Comparison of ENCODE assay signal across 21 cellular contexts in the genomic region with DNA sequence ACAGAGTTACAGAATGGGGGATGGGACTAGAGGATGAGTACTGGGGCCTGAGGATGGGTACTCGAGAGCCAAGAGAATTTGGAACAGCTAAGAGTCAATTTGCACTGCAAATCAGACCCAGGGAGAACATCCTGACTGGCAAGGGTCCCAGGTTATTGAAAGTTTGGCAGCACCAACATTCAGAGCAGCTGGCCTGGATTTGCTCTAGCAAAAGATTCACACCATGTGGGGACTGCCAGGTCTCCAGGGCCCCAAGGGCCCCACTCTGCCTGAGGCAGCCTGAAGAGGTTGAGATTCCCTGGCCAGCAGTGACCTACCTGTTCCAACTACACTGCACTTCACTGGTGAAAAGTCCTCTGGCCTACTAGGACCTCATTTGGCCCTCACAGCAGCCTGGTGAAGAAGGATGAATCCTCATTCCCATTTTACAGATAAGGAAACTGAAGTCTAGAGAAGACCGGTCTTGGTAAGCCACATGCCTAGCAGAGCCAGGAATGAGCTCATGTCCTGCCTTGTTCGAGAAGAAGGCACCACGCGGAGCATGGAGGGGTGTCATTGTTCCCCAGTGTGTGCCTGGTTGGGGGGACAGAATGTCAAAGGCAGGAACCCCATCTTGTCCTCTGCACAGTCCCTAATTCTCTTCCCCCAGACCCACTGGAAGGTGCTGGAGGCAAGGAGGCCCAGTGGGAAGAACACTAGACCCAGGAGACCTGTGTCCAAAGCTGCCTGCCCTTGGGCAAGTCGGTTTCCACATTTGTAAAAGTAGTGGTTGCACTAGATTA.
DNase-seq lines count a peak whose midpoint lies in the region; ATAC-seq, FAIRE-seq and TF ChIP-seq lines count a peak whose summit lies in the region.
"Had no signal": no experiment of that assay in that cellular context is flagged by ENCODE, and none has a peak within 500 bp of the region (broad histone marks: within the 10 kb centered on the region; RNA-seq: fewer than 3 reads in every experiment).

No MANE protein-coding gene starts in this region.

- intact Hi-C loops in ascending aorta (cut with DNase I) (no loop called here), heart left ventricle (cut with DNase I) (no loop called here), HepG2 (cut with micrococcal nuclease; ENCODE audit: unreplicated experiment) (no loop called here)

- H3K9me3 Mint-ChIP-seq in chondrocyte (ENCODE audit: low read depth) = no peaks in the 10 kb centered on the region

- H3K4me1 Mint-ChIP-seq in chondrocyte (ENCODE audit: low read depth) = peaks cover 28% of the 10 kb centered on the region

- no TSS peak for BruUV-seq in HepG2 (replicated peaks; lab: Mats Ljungman, UMichigan)

- H3K27me3 ChIP-seq in ascending aorta (no peaks in the 10 kb centered on the region), heart left ventricle (no peaks in the 10 kb centered on the region), HepG2 (ENCODE audit: control insufficient read depth in 1 of 2, insufficient read depth in 2 of 2, low read length in 2 of 2) (peaks cover 0 to 15% of the 10 kb centered on the region in 2 experiments; a peak in 2 of 5 replicates)
- H3K27me3 ChIP-seq: neutrophil, Peyer's patch had no signal

- no peak overlapping the region for H3K9ac ChIP-seq in HepG2 (ENCODE audit: insufficient read depth, low read depth, low read length)

- TF ChIP-seq CTCF in ascending aorta (IDR thresholded peaks at IDR 0.05) (no peak), heart left ventricle (IDR thresholded peaks at IDR 0.05) (no peak), HepG2 (CRISPR knock-in tag; IDR thresholded peaks at IDR 0.05) (no peak), chondrocyte (IDR thresholded peaks at IDR 0.05) (no peak)

- H3K9me3 ChIP-seq in ascending aorta (no peaks in the 10 kb centered on the region), heart left ventricle (peaks cover 0 to 8% (median 0%) of the 10 kb centered on the region in 12 donors), HepG2 (ENCODE audit: low read length) (no peaks in the 10 kb centered on the region)
- H3K9me3 ChIP-seq: neutrophil, Peyer's patch had no signal

- peaks cover 17% of the 10 kb centered on the region for H3K36me3 Mint-ChIP-seq in chondrocyte (ENCODE audit: low read depth)

- peaks cover 9 to 19% of the 10 kb centered on the region in 2 donors for H3K36me3 ChIP-seq in ascending aorta
- H3K36me3 ChIP-seq in heart left ventricle = no peaks in the 10 kb centered on the region
- H3K36me3 ChIP-seq in HepG2 (replicated peaks in 1 of 2; ENCODE audit: control insufficient read depth in 1 of 2, insufficient read depth in 2 of 2, low read length in 2 of 2) = no peaks in the 10 kb centered on the region
- H3K36me3 ChIP-seq: neutrophil, Peyer's patch had no signal

- peaks cover 18 to 53% of the 10 kb centered on the region in 2 donors for H3K4me1 ChIP-seq in ascending aorta
- peaks cover 0 to 24% (median 11%) of the 10 kb centered on the region in 12 donors for H3K4me1 ChIP-seq in heart left ventricle
- H3K4me1 ChIP-seq in HepG2 (ENCODE audit: insufficient read depth, low read length) = no peaks in the 10 kb centered on the region
- H3K4me1 ChIP-seq: Peyer's patch had no signal

- H3K27ac ChIP-seq in ascending aorta (peak overlapping the region; percentile 74 to 79), heart left ventricle (peak overlapping the region in 2 of 12 donors; percentile 6 to 40), HepG2 (ENCODE audit: extremely low read length, insufficient read depth, low read length) (no peak overlapping the region)
- H3K27ac ChIP-seq: neutrophil had no signal

- no peak overlapping the region for H3K4me3 ChIP-seq in ascending aorta
- no peak overlapping the region for H3K4me3 ChIP-seq in heart left ventricle
- H3K4me3 ChIP-seq in HepG2 (replicated peaks in 1 of 3; ENCODE audit: insufficient read depth in 1 of 3, low read depth in 2 of 3, low read length in 3 of 3) = no peak overlapping the region
- H3K4me3 ChIP-seq: Peyer's patch had no signal

- ATAC-seq in heart left ventricle (peak; percentile 14 to 52 (median 44)), HepG2 (no peak), GM19023 (IDR thresholded peaks at IDR 0.05; ENCODE audit: unreplicated experiment) (no peak), HG03108 (IDR thresholded peaks at IDR 0.05; ENCODE audit: unreplicated experiment) (no peak)
- ATAC-seq: SK-N-SH treated with all-trans-retinoic acid at 6 μM for 48 hours had no signal

- no peak for TF ChIP-seq EP300 in HepG2 (IDR thresholded peaks at IDR 0.05; ENCODE audit: low read depth in 2 of 2, low read length in 2 of 2)
- no peak for TF ChIP-seq EP300 in HepG2 (CRISPR knock-in tag; IDR thresholded peaks at IDR 0.05; ENCODE audit: borderline replicate concordance)

- H4K20me1 ChIP-seq in HepG2 (ENCODE audit: insufficient read depth, low read length) = peaks cover 3% of the 10 kb centered on the region; the same call in 1 of the 2 replicates

- DNase-seq in G401 (ENCODE audit: low spot score) = peak; percentile 83
- DNase-seq in ascending aorta (ENCODE audit: low spot score in 2 of 2) = no peak
- DNase-seq in heart left ventricle = peak in 3 of 5 donors; percentile 28 to 58 (median 46)
- DNase-seq in putamen (ENCODE audit: low spot score) = peak; percentile 49
- no peak for DNase-seq in HepG2 (ENCODE audit: low spot score)
- no peak for DNase-seq in chondrocyte (ENCODE audit: low spot score)
- DNase-seq: activated CD4-positive, alpha-beta T cell treated with anti-CD3 and anti-CD28 coated beads for 4 hours; activated naive CD4-positive, alpha-beta T cell treated with anti-CD3 and anti-CD28 coated beads, Interleukin-2, amount 50 U/mL, for 16 hours; activated T-cell treated with anti-CD3 and anti-CD28 coated beads, Interleukin-2, amount 50 U/mL, for 1 hour; AML-193; Calu3; NCI-H748 treated with DMSO at 0.1 percent for 48 hours; Peyer's patch; T1000 had no signal

- POLR2A ChIA-PET in HepG2 (lab: Yijun Ruan, JAX) = no interaction called here

- CTCF ChIA-PET in HepG2 (lab: Yijun Ruan, JAX; ENCODE audit: low intra/inter-chr PET ratio, low total read pairs) = no interaction called here

- TF ChIP-seq POLR2A in heart left ventricle (IDR thresholded peaks at IDR 0.05) (no peak), HepG2 (IDR thresholded peaks at IDR 0.05; ENCODE audit: insufficient read depth in 1 of 2, low read depth in 2 of 2, low read length in 2 of 2) (no peak)

- WGBS in heart left ventricle, 4 donors = 58 to 75% (median 69%) methylated on average over 6 of the region's 6 CpGs
- 15% methylated on average over 6 of the region's 6 CpGs for WGBS in HepG2 (ENCODE audit: low lambda C conversion rate)

- no peak overlapping the region for H3K27ac Mint-ChIP-seq in chondrocyte (ENCODE audit: unreplicated experiment)

- no peak for TF ChIP-seq RAD21 in HepG2 (CRISPR knock-in tag; IDR thresholded peaks at IDR 0.05)

- in situ Hi-C loops in G401 (cut with HindIII; ENCODE audit: low sequenced_read_pairs) = no loop called here
- in situ Hi-C loops in HepG2 (cut with HindIII; ENCODE audit: extremely low pct_ligation_motif_present, low pct_unique_long_range_greater_than_20kb) = no loop called here

- H3K4me2 ChIP-seq in HepG2 (ENCODE audit: low read depth, low read length) = no peak overlapping the region

- no peak overlapping the region for H2AFZ ChIP-seq in HepG2 (ENCODE audit: low read length)

- H3K79me2 ChIP-seq in HepG2 (ENCODE audit: insufficient read depth, low read length) = no peaks in the 10 kb centered on the region

- no peak overlapping the region for H3K4me3 Mint-ChIP-seq in chondrocyte (ENCODE audit: unreplicated experiment)

- FAIRE-seq in HepG2 (lab: Jason Lieb, UNC) = no peak
- FAIRE-seq: G401.6, GM12891, keratinocyte had no signal

- no peaks in the 10 kb centered on the region for H3K27me3 Mint-ChIP-seq in chondrocyte (ENCODE audit: low read depth)

TF ChIP-seq in HepG2, 621 proteins besides CTCF, POLR2A, EP300 and RAD21 (continues in another document):
- no peak for TF ChIP-seq ZBTB4 (CRISPR knock-in tag; IDR thresholded peaks at IDR 0.05; ENCODE audit: borderline replicate concordance)

Comparison
In these comparisons a context has a peak if more than half of its experiments do, and no peak if none do; other contexts are left out.
1. DNase-seq: peak in G401 (single experiment), heart left ventricle (3 of 5) and putamen (single experiment); none in ascending aorta (0 of 2), HepG2 (single experiment) and chondrocyte (single experiment).
2. ATAC-seq: peak in heart left ventricle (4 of 4); none in HepG2 (single experiment), GM19023 (single experiment) and HG03108 (single experiment).